In genomic region chr2:88059979-88060906, GRCh38 we compare ENCODE assay signal across 8 cellular contexts. TPM values are rescaled to one million over a fixed set of nuclear protein-coding genes. Genes with fewer than 3 reads are reported as not detected.
DNase-seq lines count a peak whose midpoint lies in the region; ATAC-seq and TF ChIP-seq lines count a peak whose summit lies in the region.

No MANE protein-coding gene starts in this region.

- TF ChIP-seq CTCF in lung (IDR thresholded peaks at IDR 0.05; ENCODE audit: control extremely low read depth, extremely low read depth): peak; percentile 34

- no peak overlapping the region for H3K4me3 ChIP-seq in lung

- DNase-seq in DMS153 (lab: John Stamatoyannopoulos, UW) (peak; percentile 20), LHCN-M2 (ENCODE audit: low read depth) (peak; percentile 35), RKO (ENCODE audit: low spot score) (peak; percentile 73), cerebellum (ENCODE audit: low spot score) (peak; percentile 50), lung (ENCODE audit: low spot score) (no peak), foreskin melanocyte (no peak), NCI-H128 (lab: John Stamatoyannopoulos, UW; ENCODE audit: unreplicated experiment) (no peak)

- H3K27me3 ChIP-seq in lung (ENCODE audit: control insufficient read depth, insufficient read depth): no peaks in the 10 kb centered on the region

- H3K9me3 ChIP-seq in lung (ENCODE audit: control insufficient read depth in 2 of 2, insufficient read depth in 1 of 2, low read length in 1 of 2): no peaks in the 10 kb centered on the region

- peaks cover 0 to 4% of the 10 kb centered on the region in 2 donors for H3K4me1 ChIP-seq in lung (ENCODE audit: control insufficient read depth in 2 of 2, insufficient read depth in 2 of 2, low read length in 2 of 2)

- no peak overlapping the region for H3K27ac ChIP-seq in lung (ENCODE audit: low read depth in 1 of 2, low read length in 1 of 2)

- no peaks in the 10 kb centered on the region for H3K36me3 ChIP-seq in lung (ENCODE audit: control insufficient read depth in 2 of 2, insufficient read depth in 2 of 2, low read length in 2 of 2)

- ATAC-seq in GM19372 (IDR thresholded peaks at IDR 0.05; ENCODE audit: low read depth, unreplicated experiment) (peak; percentile 32), lung (ENCODE audit: insufficient read depth, low FRiP score) (peak; percentile 28)

- 49 to 53% methylated on average over 5 of the region's 5 CpGs for WGBS in lung, 2 donors

RNA-seq across cellular contexts. Expression of gene KRCC1, which starts 4.7 kb away (rescaled TPM):
- 33.9 and 35.7 TPM in 2 replicates for total RNA-seq in LHCN-M2 (2014; rRNA removed)
- 19.3 TPM for polyA plus RNA-seq in LHCN-M2 (2012)
- 11.5 TPM for total RNA-seq in cerebellum
- 10 to 100 TPM; 17.2 to 22.0 TPM for total RNA-seq in lung
- 10 to 100 TPM; 20.3 to 31.2 TPM for polyA plus RNA-seq in lung

RNA-seq across cellular contexts. Expression of gene SMYD1, which starts 7.4 kb away (rescaled TPM):
- total RNA-seq in LHCN-M2 (2014; rRNA removed) (0.45 and 1.6 TPM in 2 replicates), cerebellum (0.09 TPM), lung (under 1 TPM in 1 of 2 donors, not detected in 1; 0.20 TPM)
- polyA plus RNA-seq in LHCN-M2 (2012): 2.9 TPM
- not detected for polyA plus RNA-seq in lung

RNA-seq across cellular contexts. Expression of gene RNU2-63P, which starts 43.9 kb away (rescaled TPM):
- not detected in 2 replicates for total RNA-seq in LHCN-M2 (2014; rRNA removed)
- polyA plus RNA-seq in LHCN-M2 (2012): not detected
- not detected for total RNA-seq in cerebellum
- total RNA-seq in lung: 1 to 10 TPM in 1 of 2 donors, not detected in 1; 3.9 TPM
- polyA plus RNA-seq in lung: not detected

Comparison
In these comparisons a context has a peak if more than half of its experiments do, and no peak if none do; other contexts are left out.
1. DNase-seq: peak in DMS153 (single experiment), LHCN-M2 (single experiment), RKO (single experiment) and cerebellum (single experiment); none in lung (single experiment), foreskin melanocyte (single experiment) and NCI-H128 (single experiment).